ENCODE assay signal across 23 cellular contexts in genomic region chr7:83579740-83580139, GRCh38.
DNase-seq lines count a peak whose midpoint lies in the region; ATAC-seq, FAIRE-seq and TF ChIP-seq lines count a peak whose summit lies in the region.
"Had no signal": no experiment of that assay in that cellular context is flagged by ENCODE, and none has a peak within 500 bp of the region (broad histone marks: within the 10 kb centered on the region; RNA-seq: fewer than 3 reads in every experiment).

No MANE protein-coding gene starts in this region.

- no peaks in the 10 kb centered on the region for H3K36me3 ChIP-seq in kidney epithelial cell (ENCODE audit: control insufficient read depth, insufficient read depth, low read length)

- no peaks in the 10 kb centered on the region for H3K4me1 Mint-ChIP-seq in activated CD8-positive, alpha-beta memory T cell treated with anti-CD3 and anti-CD28 coated beads, Interleukin-2, amount 10 ng/mL, durations not matched to agents 7 days and 5 days
- H3K4me1 Mint-ChIP-seq: CD8-positive, alpha-beta memory T cell; T-helper 17 cell had no signal

- no peak overlapping the region for H3K4me3 ChIP-seq in kidney epithelial cell (ENCODE audit: low read depth, low read length)

- peak; percentile 58 for FAIRE-seq in RCC 7860 (lab: Jason Lieb, UNC)
- FAIRE-seq: frontal cortex had no signal

- CTCF ChIA-PET in activated CD8-positive, alpha-beta memory T cell treated with anti-CD3 and anti-CD28 coated beads, Interleukin-2, amount 10 ng/mL, durations not matched to agents 7 days and 5 days (lab: Charles Lee), result no interaction called here

- H3K27me3 ChIP-seq in kidney epithelial cell (ENCODE audit: control insufficient read depth, insufficient read depth, low read length), result no peaks in the 10 kb centered on the region

- DNase-seq in Daoy (ENCODE audit: low read depth), result peak; percentile 21
- DNase-seq in RCC 7860 (ENCODE audit: low spot score), result no peak
- DNase-seq in dermis microvascular lymphatic vessel endothelial cell (ENCODE audit: low read depth in 2 of 2), result peak; percentile 28 to 48
- DNase-seq in kidney epithelial cell (ENCODE audit: low read depth), result peak; percentile 7
- no peak for DNase-seq in H4 (ENCODE audit: low spot score)
- no peak for DNase-seq in NCI-H1048 (lab: John Stamatoyannopoulos, UW)
- DNase-seq in activated CD8-positive, alpha-beta memory T cell treated with anti-CD3 and anti-CD28 coated beads, Interleukin-2, amount 10 ng/mL, durations not matched to agents 7 days and 5 days, result no peak
- DNase-seq: activated CD8-positive, alpha-beta T cell treated with anti-CD3 and anti-CD28 coated beads for 36 hours; activated T-cell treated with anti-CD3 and anti-CD28 coated beads, Interleukin-2, amount 50 U/mL, for 72 hours; CD8-positive, alpha-beta memory T cell; central memory CD4-positive, alpha-beta T cell; effector CD8-positive, alpha-beta T cell; NCI-H1092 treated with DMSO at 0.1 percent for 48 hours; NCI-H510A; nucleus accumbens; right cardiac atrium; SIG-M5; stimulated activated naive CD4-positive, alpha-beta T cell; T-helper 17 cell had no signal

- ATAC-seq in activated CD8-positive, alpha-beta memory T cell treated with anti-CD3 and anti-CD28 coated beads, Interleukin-2, amount 10 ng/mL, durations not matched to agents 7 days and 5 days, result no peak
- no peak for ATAC-seq in GM21825 (IDR thresholded peaks at IDR 0.05; ENCODE audit: unreplicated experiment)
- ATAC-seq: activated CD8-positive, alpha-beta T cell treated with anti-CD3 and anti-CD28 coated beads for 36 hours; activated T-cell treated with anti-CD3 and anti-CD28 coated beads, Interleukin-2, amount 50 U/mL, for 72 hours; right cardiac atrium; T-helper 17 cell had no signal

- H3K27me3 Mint-ChIP-seq in activated CD8-positive, alpha-beta memory T cell treated with anti-CD3 and anti-CD28 coated beads, Interleukin-2, amount 10 ng/mL, durations not matched to agents 7 days and 5 days, result no peaks in the 10 kb centered on the region
- H3K27me3 Mint-ChIP-seq: activated CD8-positive, alpha-beta T cell treated with anti-CD3 and anti-CD28 coated beads for 36 hours; activated naive CD8-positive, alpha-beta T cell; CD8-positive, alpha-beta memory T cell; T-helper 17 cell; type B pancreatic cell had no signal

- H3K36me3 Mint-ChIP-seq in activated CD8-positive, alpha-beta memory T cell treated with anti-CD3 and anti-CD28 coated beads, Interleukin-2, amount 10 ng/mL, durations not matched to agents 7 days and 5 days, result no peaks in the 10 kb centered on the region
- H3K36me3 Mint-ChIP-seq: activated naive CD8-positive, alpha-beta T cell; CD8-positive, alpha-beta memory T cell; type B pancreatic cell had no signal

- TF ChIP-seq CTCF in kidney epithelial cell (IDR thresholded peaks at IDR 0.05; ENCODE audit: insufficient read depth, low read length, poor library complexity, severe bottlenecking), result no peak

- no peak overlapping the region for H3K27ac Mint-ChIP-seq in activated CD8-positive, alpha-beta memory T cell treated with anti-CD3 and anti-CD28 coated beads, Interleukin-2, amount 10 ng/mL, durations not matched to agents 7 days and 5 days
- H3K27ac Mint-ChIP-seq: activated CD8-positive, alpha-beta T cell treated with anti-CD3 and anti-CD28 coated beads for 36 hours; activated naive CD8-positive, alpha-beta T cell; activated T-cell treated with anti-CD3 and anti-CD28 coated beads, Interleukin-2, amount 50 U/mL, for 72 hours; CD8-positive, alpha-beta memory T cell; T-helper 17 cell; type B pancreatic cell had no signal

- H3K4me3 Mint-ChIP-seq in activated CD8-positive, alpha-beta memory T cell treated with anti-CD3 and anti-CD28 coated beads, Interleukin-2, amount 10 ng/mL, durations not matched to agents 7 days and 5 days, result no peak overlapping the region
- H3K4me3 Mint-ChIP-seq: activated CD8-positive, alpha-beta T cell treated with anti-CD3 and anti-CD28 coated beads for 36 hours; activated naive CD8-positive, alpha-beta T cell; activated T-cell treated with anti-CD3 and anti-CD28 coated beads, Interleukin-2, amount 50 U/mL, for 72 hours; CD8-positive, alpha-beta memory T cell; T-helper 17 cell; type B pancreatic cell had no signal

- peaks cover 3% of the 10 kb centered on the region for H3K9me3 Mint-ChIP-seq in activated CD8-positive, alpha-beta memory T cell treated with anti-CD3 and anti-CD28 coated beads, Interleukin-2, amount 10 ng/mL, durations not matched to agents 7 days and 5 days (ENCODE audit: low read depth)
- H3K9me3 Mint-ChIP-seq: activated CD8-positive, alpha-beta T cell treated with anti-CD3 and anti-CD28 coated beads for 36 hours; type B pancreatic cell had no signal

Comparison
In these comparisons a context has a peak if more than half of its experiments do, and no peak if none do; other contexts are left out.
1. DNase-seq: peak in Daoy (single experiment), dermis microvascular lymphatic vessel endothelial cell (2 of 2) and kidney epithelial cell (single experiment); none in RCC 7860 (single experiment), H4 (single experiment), NCI-H1048 (single experiment) and activated CD8-positive, alpha-beta memory T cell treated with anti-CD3 and anti-CD28 coated beads, Interleukin-2, amount 10 ng/mL, durations not matched to agents 7 days and 5 days (single experiment).